In the genomic region with DNA sequence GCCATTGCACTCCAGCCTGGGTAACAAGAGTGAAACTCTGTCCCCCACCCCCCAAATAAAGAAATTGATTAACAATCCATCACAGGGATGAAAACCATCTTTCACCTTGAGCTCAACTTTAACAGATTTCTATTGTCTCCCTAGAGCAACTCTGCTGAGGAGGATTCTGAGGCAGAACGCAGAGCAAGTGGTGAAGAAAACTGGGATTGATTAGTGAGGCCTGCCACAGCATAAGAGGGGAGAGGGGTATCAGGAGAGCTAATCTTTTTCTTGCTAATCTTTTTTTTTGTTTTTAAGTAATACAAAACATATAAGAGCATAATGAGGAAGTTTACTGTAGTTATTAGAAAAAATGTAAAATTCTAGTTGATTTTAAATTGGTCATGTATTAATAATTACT, we compare ENCODE assay signal across 37 cellular contexts. TPM values are rescaled to one million over a fixed set of nuclear protein-coding genes. Genes with fewer than 3 reads are reported as not detected.
"Had no signal": no experiment of that assay in that cellular context is flagged by ENCODE, and none has a peak within 500 bp of the region (broad histone marks: within the 10 kb centered on the region; RNA-seq: fewer than 3 reads in every experiment).

No MANE protein-coding gene starts in this region.

- H3K27me3 ChIP-seq: adrenal gland, body of pancreas, brain microvascular endothelial cell, breast epithelium had no signal

- H3K36me3 ChIP-seq: adrenal gland, brain microvascular endothelial cell, breast epithelium had no signal

- H3K4me3 ChIP-seq: adrenal gland, body of pancreas, breast epithelium had no signal

- ATAC-seq: activated CD8-positive, alpha-beta T cell treated with anti-CD3 and anti-CD28 coated beads for 36 hours; activated naive CD4-positive, alpha-beta T cell treated with anti-CD3 and anti-CD28 coated beads, Interleukin-2, amount 50 U/mL, for 72 hours; activated T-cell treated with anti-CD3 and anti-CD28 coated beads, Interleukin-2, amount 50 U/mL, for 4 hours; activated T-cell treated with anti-CD3 and anti-CD28 coated beads, Interleukin-2, amount 50 U/mL, for 72 hours; activated T-helper 17 cell treated with anti-CD3 and anti-CD28 coated beads, Interleukin-2, amount 50 U/mL, for 72 hours; body of pancreas had no signal

- H3K4me1 ChIP-seq: adrenal gland, body of pancreas, breast epithelium had no signal

- DNase-seq: activated B cell treated with CpG ODN at 0.5 μM for 24 hours; activated CD4-positive, alpha-beta memory T cell treated with anti-CD3 and anti-CD28 coated beads for 36 hours; activated CD4-positive, alpha-beta T cell treated with anti-CD3 and anti-CD28 coated beads for 4 hours; activated CD4-positive, alpha-beta T cell treated with anti-CD3 and anti-CD28 coated beads, Interleukin-2, amount 10 ng/mL, durations not matched to agents 24 days and 14 days; activated CD4-positive, alpha-beta T cell treated with anti-CD3 and anti-CD28 coated beads, Interleukin-2, amount 50 U/mL, for 1 hour; activated CD4-positive, alpha-beta T cell treated with anti-CD3 and anti-CD28 coated beads, Interleukin-2, amount 50 U/mL, for 4 hours; activated CD4-positive, CD25-positive, alpha-beta regulatory T cell treated with anti-CD3 and anti-CD28 coated beads, Interleukin-2, amount 50 U/mL, for 72 hours; activated CD8-positive, alpha-beta memory T cell treated with anti-CD3 and anti-CD28 coated beads, Interleukin-2, amount 50 U/mL, for 4 hours; activated CD8-positive, alpha-beta T cell treated with anti-CD3 and anti-CD28 coated beads for 36 hours; activated effector memory CD4-positive, alpha-beta T cell treated with anti-CD3 and anti-CD28 coated beads, Interleukin-2, amount 50 U/mL, for 16 hours; activated gamma-delta T cell treated with Interleukin-2 at 50 U/mL for 16 hours; activated naive CD4-positive, alpha-beta T cell; activated naive CD4-positive, alpha-beta T cell treated with anti-CD3 and anti-CD28 coated beads for 36 hours; activated naive CD4-positive, alpha-beta T cell treated with anti-CD3 and anti-CD28 coated beads, Interleukin-2, amount 50 U/mL, for 16 hours; activated naive CD8-positive, alpha-beta T cell treated with anti-CD3 and anti-CD28 coated beads for 36 hours; activated T-cell treated with anti-CD3 and anti-CD28 coated beads for 4 hours; activated T-cell treated with anti-CD3 and anti-CD28 coated beads, Interleukin-2, amount 50 U/mL, for 1 hour; activated T-cell treated with anti-CD3 and anti-CD28 coated beads, Interleukin-2, amount 50 U/mL, for 4 hours; activated T-cell treated with anti-CD3 and anti-CD28 coated beads, Interleukin-2, amount 50 U/mL, for 72 hours; adrenal gland; amniotic stem cell; aorta; body of pancreas; brain microvascular endothelial cell; caudate nucleus; cerebellar nuclear complex; T-helper 1 cell; T-helper 2 cell; T-helper 9 cell had no signal

- H3K27ac ChIP-seq: adrenal gland, body of pancreas, brain microvascular endothelial cell, breast epithelium had no signal

- FAIRE-seq: astrocyte, TTC549 had no signal

- H3K9me3 ChIP-seq: adrenal gland, body of pancreas, breast epithelium had no signal

RNA-seq across cellular contexts. Expression of a gene that starts 8.9 kb away (rescaled TPM):
- total RNA-seq: activated B cell treated with CpG ODN at 0.5 μM for 24 hours; activated CD4-positive, alpha-beta memory T cell treated with anti-CD3 and anti-CD28 coated beads for 36 hours; activated CD4-positive, alpha-beta T cell treated with anti-CD3 and anti-CD28 coated beads, Interleukin-2, amount 10 ng/mL, durations not matched to agents 24 days and 14 days; activated CD8-positive, alpha-beta memory T cell treated with anti-CD3 and anti-CD28 coated beads for 36 hours; activated CD8-positive, alpha-beta T cell treated with anti-CD3 and anti-CD28 coated beads for 36 hours; activated naive CD4-positive, alpha-beta T cell treated with anti-CD3 and anti-CD28 coated beads for 36 hours; activated naive CD4-positive, alpha-beta T cell treated with anti-CD3 and anti-CD28 coated beads, Interleukin-2, amount 50 U/mL, for 72 hours; activated naive CD8-positive, alpha-beta T cell treated with anti-CD3 and anti-CD28 coated beads for 36 hours; activated T-cell treated with anti-CD3 and anti-CD28 coated beads, Interleukin-2, amount 50 U/mL, for 4 hours; activated T-cell treated with anti-CD3 and anti-CD28 coated beads, Interleukin-2, amount 50 U/mL, for 72 hours; activated T-helper 1 cell treated with anti-CD3 and anti-CD28 coated beads, Interleukin-12 subunit alpha, Interleukin-12 subunit beta, Interleukin-2, Interleukin-4 antibody, amounts not matched to agents 30 ng/mL and 10 ng/mL and 1 ng/mL, durations not matched to agents 14 hours and 24 hours and 36 hours; activated T-helper 17 cell treated with anti-CD3 and anti-CD28 coated beads, Interleukin-2, amount 50 U/mL, for 72 hours; adrenal gland; aorta; astrocyte; body of pancreas; breast epithelium; chondrocyte had no signal
- polyA plus RNA-seq: adrenal gland, aorta had no signal
